1 cellular context compared by ENCODE assay signal in genomic region chr18:56727399-56727798, GRCh38.
TF ChIP-seq lines count a peak whose summit lies in the region.

No MANE protein-coding gene starts in this region.

TF ChIP-seq in WTC11, 78 proteins besides CTCF, POLR2A, EP300 and RAD21 (continued from another document):
- TF ChIP-seq ZNF532 (CRISPR knock-in tag; IDR thresholded peaks at IDR 0.05; ENCODE audit: borderline replicate concordance) (no peak), ZNF138 (CRISPR knock-in tag; conservative IDR thresholded peaks at IDR 0.05) (no peak), HMGXB4 (CRISPR knock-in tag; IDR thresholded peaks at IDR 0.05) (no peak), ZMAT4 (CRISPR knock-in tag; IDR thresholded peaks at IDR 0.05) (no peak), SMAD3 (CRISPR knock-in tag; IDR thresholded peaks at IDR 0.05; ENCODE audit: borderline replicate concordance) (no peak), ATF6 (CRISPR knock-in tag; IDR thresholded peaks at IDR 0.05) (no peak), FOXP4 (CRISPR knock-in tag; IDR thresholded peaks at IDR 0.05) (no peak), ELF4 (CRISPR knock-in tag; IDR thresholded peaks at IDR 0.05; ENCODE audit: low read depth) (no peak), NR2C2 (CRISPR knock-in tag; IDR thresholded peaks at IDR 0.05) (no peak), E2F1 (CRISPR knock-in tag; IDR thresholded peaks at IDR 0.05) (no peak), ZNF416 (CRISPR knock-in tag; IDR thresholded peaks at IDR 0.05) (no peak)
